ENCODE assay signal across 12 cellular contexts in genomic region chr6:116398366-116399005, GRCh38. TPM values are rescaled to one million over a fixed set of nuclear protein-coding genes. Genes with fewer than 3 reads are reported as not detected.
A peak's percentile ranks its signal among the peaks of the same experiment; 100 is the strongest.
DNase-seq lines count a peak whose midpoint lies in the region; ATAC-seq, FAIRE-seq and TF ChIP-seq lines count a peak whose summit lies in the region.
"Had no signal": no experiment of that assay in that cellular context is flagged by ENCODE, and none has a peak within 500 bp of the region (broad histone marks: within the 10 kb centered on the region; RNA-seq: fewer than 3 reads in every experiment).

No MANE protein-coding gene starts in this region.

- peaks cover 27% of the 10 kb centered on the region for H3K4me1 ChIP-seq in left ventricle myocardium inferior
- peaks cover 47% of the 10 kb centered on the region for H3K4me1 ChIP-seq in GM12878 (ENCODE audit: control insufficient read depth, insufficient read depth, low read length)
- H3K4me1 ChIP-seq in uterus, result peaks cover 0 to 8% of the 10 kb centered on the region in 2 donors

- no peaks in the 10 kb centered on the region for H3K27me3 ChIP-seq in left ventricle myocardium inferior (ENCODE audit: low read depth)
- H3K27me3 ChIP-seq in GM12878 (replicated peaks in 1 of 2; ENCODE audit: control insufficient read depth in 2 of 2, insufficient read depth in 2 of 2, low read length in 1 of 2), result no peaks in the 10 kb centered on the region
- no peaks in the 10 kb centered on the region for H3K27me3 ChIP-seq in uterus

- no peak for TF ChIP-seq RAD21 in GM12878 (IDR thresholded peaks at IDR 0.05; ENCODE audit: insufficient read depth, low read depth, low read length)

- intact Hi-C loops in left ventricle myocardium inferior (cut with micrococcal nuclease), result no loop called here
- intact Hi-C loops in cardiac septum (cut with DNase I), result no loop called here
- intact Hi-C loops in GM12878 (cut with micrococcal nuclease; ENCODE audit: unreplicated experiment), result no loop called here
- intact Hi-C loops in uterus (cut with DNase I; ENCODE audit: low total_unique reads), result no loop called here
- intact Hi-C loops in sciatic nerve (cut with DNase I), result no loop called here

- DNase-seq in left ventricle myocardium inferior (no peak), cardiac septum (ENCODE audit: low spot score) (no peak), GM12878 (ENCODE audit: low read depth, low spot score) (no peak), iris pigment epithelial cell (ENCODE audit: low read depth) (peak; percentile 65), uterus (no peak), sciatic nerve (ENCODE audit: low spot score) (no peak)
- no peak for DNase-seq in activated CD4-positive, alpha-beta T cell treated with anti-CD3 and anti-CD28 coated beads, Interleukin-2, amount 50 U/mL, for 48 hours
- DNase-seq: Kasumi-1, NCI-H524 had no signal

- H3K79me2 ChIP-seq in GM12878 (ENCODE audit: control insufficient read depth, insufficient read depth, low read length), result peaks cover 94% of the 10 kb centered on the region

- no TSS peak for BruUV-seq in GM12878 (replicated peaks; lab: Mats Ljungman, UMichigan)

- H3K4me3 ChIP-seq in left ventricle myocardium inferior, result no peak overlapping the region
- H3K4me3 ChIP-seq in GM12878, result no peak overlapping the region
- H3K4me3 ChIP-seq in uterus, result no peak overlapping the region

- SMC1A ChIA-PET in GM12878 (lab: Charles Lee; ENCODE audit: uncharacterized antibody, unreplicated experiment), result interaction anchor here (0.9 to 1.0 kb wide), 2 partner anchors 8 to 11 kb away, joined by 3 read pairs; no protein-coding TSS in a partner anchor

- no peak for TF ChIP-seq EP300 in GM12878 (IDR thresholded peaks at IDR 0.05; ENCODE audit: borderline replicate concordance in 1 of 2, control insufficient read depth in 1 of 2, low read depth in 2 of 2, low read length in 2 of 2)

- peak overlapping the region; percentile 19; the same call in 1 of the 2 replicates for H3K9ac ChIP-seq in GM12878 (ENCODE audit: control insufficient read depth, insufficient read depth, low read length)

- in situ Hi-C loops in GM12878 (cut with MboI), result no loop called here

- no peak overlapping the region; the same call in 1 of the 2 replicates for H3K4me2 ChIP-seq in GM12878 (ENCODE audit: control insufficient read depth, insufficient read depth)

- peak overlapping the region; percentile 10; the same call in 1 of the 2 replicates for H2AFZ ChIP-seq in GM12878 (ENCODE audit: control insufficient read depth, low read depth, low read length)

- WGBS in GM12878 (ENCODE audit: insufficient coverage, insufficient replicate concordance, low lambda C conversion rate, missing lambda C conversion rate), result 2% methylated on average over 2 of the region's 2 CpGs

- H3K9me3 ChIP-seq in left ventricle myocardium inferior (replicated peaks) (no peaks in the 10 kb centered on the region), GM12878 (replicated peaks; ENCODE audit: control insufficient read depth, insufficient read depth, low read length) (no peaks in the 10 kb centered on the region; the same call in 2 of the 3 replicates), uterus (no peaks in the 10 kb centered on the region)

- TF ChIP-seq POLR2A in GM12878 (IDR thresholded peaks at IDR 0.05; ENCODE audit: low read depth, low read length) (no peak), uterus (IDR thresholded peaks at IDR 0.05) (no peak)

- H3K27ac ChIP-seq in left ventricle myocardium inferior (replicated peaks), result peak overlapping the region; percentile 62
- H3K27ac ChIP-seq in GM12878 (ENCODE audit: control insufficient read depth, insufficient read depth), result peak overlapping the region; percentile 54
- H3K27ac ChIP-seq in uterus, result peak overlapping the region; percentile 37 to 45

- ATAC-seq in GM12878 (0 out of 3 replicates have a peak, but pooled peaks have one; percentile 15), sciatic nerve (no peak), GM19351 (IDR thresholded peaks at IDR 0.05; ENCODE audit: unreplicated experiment) (no peak)

- no peaks in the 10 kb centered on the region for H4K20me1 ChIP-seq in GM12878 (ENCODE audit: control insufficient read depth, insufficient read depth)

- TF ChIP-seq CTCF in left ventricle myocardium inferior (IDR thresholded peaks at IDR 0.05; ENCODE audit: borderline replicate concordance), result no peak
- TF ChIP-seq CTCF in GM12878 (IDR thresholded peaks at IDR 0.05 in 2 of 3, conservative IDR thresholded peaks at IDR 0.05 in 1 of 3; ENCODE audit: control insufficient read depth in 2 of 3, extremely low read depth in 1 of 3, insufficient read depth in 1 of 3, low read depth in 3 of 3, low read length in 3 of 3), result no peak
- no peak for TF ChIP-seq CTCF in uterus (IDR thresholded peaks at IDR 0.05)

- H3K36me3 ChIP-seq in left ventricle myocardium inferior, result peaks cover 7% of the 10 kb centered on the region
- H3K36me3 ChIP-seq in GM12878 (ENCODE audit: control insufficient read depth in 2 of 2, insufficient read depth in 2 of 2, low read length in 1 of 2), result peaks cover 0 to 7% of the 10 kb centered on the region in 2 experiments; a peak in 1 of 4 replicates
- H3K36me3 ChIP-seq in uterus, result no peaks in the 10 kb centered on the region

- FAIRE-seq in GM12878 (lab: Jason Lieb, UNC), result no peak
- FAIRE-seq: colon, islet of Langerhans had no signal

- POLR2A ChIA-PET in GM12878 (lab: Charles Lee), result interaction anchor here (0.6 kb wide), 1 partner anchor 9 kb away, joined by 3 read pairs; no protein-coding TSS in a partner anchor

- RAD21 ChIA-PET in GM12878 (lab: Charles Lee; ENCODE audit: unreplicated experiment), result interaction anchor here (0.7 to 1.2 kb wide), 3 partner anchors 8 to 30 kb away, joined by 3 read pairs; no protein-coding TSS in a partner anchor

- CTCF ChIA-PET in GM12878 (lab: Yijun Ruan, JAX), result interaction anchor here (0.6 kb wide), 1 partner anchor 55 kb away, joined by 3 read pairs; no protein-coding TSS in a partner anchor

TF ChIP-seq in GM12878, 131 proteins besides CTCF, POLR2A, EP300 and RAD21:
- TF ChIP-seq BCL11A (IDR thresholded peaks at IDR 0.05; ENCODE audit: low read depth, low read length) (no peak), ETV6 (conservative IDR thresholded peaks at IDR 0.05 in 1 of 2, IDR thresholded peaks at IDR 0.05 in 1 of 2; ENCODE audit: borderline replicate concordance in 1 of 2, low read depth in 1 of 2) (no peak), BHLHE40 (IDR thresholded peaks at IDR 0.05; ENCODE audit: borderline replicate concordance in 1 of 2, low read depth in 2 of 2, low read length in 1 of 2) (no peak), ZBTB4 (CRISPR knock-in tag; IDR thresholded peaks at IDR 0.05) (no peak), BACH1 (IDR thresholded peaks at IDR 0.05; ENCODE audit: borderline replicate concordance) (no peak), SMC3 (IDR thresholded peaks at IDR 0.05; ENCODE audit: borderline replicate concordance, low read length) (no peak), WRNIP1 (IDR thresholded peaks at IDR 0.05; ENCODE audit: borderline replicate concordance, low read depth, low read length) (no peak), POLR2AphosphoS5 (IDR thresholded peaks at IDR 0.05; ENCODE audit: low read length) (no peak), TCF7 (IDR thresholded peaks at IDR 0.05; ENCODE audit: borderline replicate concordance) (no peak), SRF (IDR thresholded peaks at IDR 0.05; ENCODE audit: low read depth in 2 of 2, low read length in 2 of 2) (no peak), SMAD1 (IDR thresholded peaks at IDR 0.05; ENCODE audit: low read depth, partially characterized antibody) (no peak)

RNA-seq across cellular contexts. Expression of gene DSE, which starts 27.7 kb away (rescaled TPM):
- total RNA-seq in left ventricle myocardium inferior (14.0 TPM), cardiac septum (14.3 TPM), GM12878 (2014; rRNA removed) (65.3 and 77.4 TPM in 2 replicates), GM12878 (2014; rRNA removed; fragmentation: Illumina TruSeq; extraction: Trizol) (62.3 and 63.9 TPM in 2 replicates), GM12878 (2021) (75.1 and 76.4 TPM in 2 replicates), uterus (10 to 100 TPM; 21.3 to 84.0 (median 42.3) TPM), sciatic nerve (82.7 TPM)
- 131 and 135 TPM in 2 replicates for total RNA-seq in GM12878 (2013; cell fraction: nucleolus; rRNA removed)
- polyA plus RNA-seq in GM12878 (2011; ENCODE audit: low read depth), result 20.3 TPM
- polyA plus RNA-seq in GM12878 (2011; rRNA removed) (12.2 and 12.6 TPM in 2 replicates), GM12878 (2014; fragmentation: Illumina TruSeq; extraction: Trizol) (51.8 and 58.9 TPM in 2 replicates), GM12878 (2014; fragmentation: Nextera tagmentation; extraction: Ambion mirVana) (10 to 100 TPM; 17.1 to 24.2 TPM), GM12878 (2014; rRNA removed) (35.9 and 38.6 TPM in 2 replicates), GM12878 (2016; fragmentation: Nextera tagmentation; extraction: Ambion mirVana) (10 to 100 TPM; 43.0 TPM)
- polyA plus RNA-seq in GM12878 (2011; cell fraction: cytosol; rRNA removed), result 6.7 and 9.5 TPM in 2 replicates
- 14.6 and 17.6 TPM in 2 replicates for polyA plus RNA-seq in GM12878 (2011; cell fraction: nucleus; rRNA removed)
- polyA plus RNA-seq in GM12878 (2012), result 22.5 and 29.0 TPM in 2 replicates
- 23.2 and 26.4 TPM in 2 replicates for polyA minus RNA-seq in GM12878 (2011; rRNA and poly(A)+ RNA removed)
- 3.8 and 3.9 TPM in 2 replicates for polyA minus RNA-seq in GM12878 (2011; cell fraction: cytosol; rRNA and poly(A)+ RNA removed)
- polyA minus RNA-seq in GM12878 (2011; cell fraction: nucleus; rRNA and poly(A)+ RNA removed), result 17.5 and 26.1 TPM in 2 replicates
